In genomic region chr1:6738987-6739386, GRCh38 we compare ENCODE assay signal across 35 cellular contexts.
"Had no signal": no experiment of that assay in that cellular context is flagged by ENCODE, and none has a peak within 500 bp of the region (broad histone marks: within the 10 kb centered on the region; RNA-seq: fewer than 3 reads in every experiment).

No MANE protein-coding gene starts in this region.

- DNase-seq: activated B cell treated with CpG ODN at 0.5 μM for 24 hours; activated CD4-positive, alpha-beta memory T cell treated with anti-CD3 and anti-CD28 coated beads for 36 hours; activated CD4-positive, alpha-beta T cell treated with anti-CD3 and anti-CD28 coated beads for 4 hours; activated CD4-positive, alpha-beta T cell treated with anti-CD3 and anti-CD28 coated beads, Interleukin-2, amount 50 U/mL, for 1 hour; activated CD4-positive, CD25-positive, alpha-beta regulatory T cell treated with anti-CD3 and anti-CD28 coated beads, Interleukin-2, amount 50 U/mL, for 72 hours; activated CD8-positive, alpha-beta memory T cell treated with anti-CD3 and anti-CD28 coated beads, Interleukin-2, amount 50 U/mL, for 4 hours; activated gamma-delta T cell treated with Interleukin-2 at 50 U/mL for 16 hours; activated naive CD4-positive, alpha-beta T cell treated with anti-CD3 and anti-CD28 coated beads for 36 hours; activated naive CD8-positive, alpha-beta T cell treated with anti-CD3 and anti-CD28 coated beads, Interleukin-2, amount 50 U/mL, for 24 hours; activated T-cell treated with anti-CD3 and anti-CD28 coated beads for 4 hours; activated T-cell treated with anti-CD3 and anti-CD28 coated beads, Interleukin-2, amount 50 U/mL, for 4 hours; anterior cingulate cortex; brain microvascular endothelial cell; central memory CD4-positive, alpha-beta T cell; Kasumi-1; NCI-H1105; NCI-H1417 treated with DMSO at 0.1 percent for 48 hours; NCI-H187 treated with DMSO at 0.1 percent for 48 hours; NCI-H2081; NCI-H2171 treated with DMSO at 0.1 percent for 48 hours; NCI-H2227 treated with DMSO at 0.1 percent for 48 hours; NCI-H446; NCI-H510A treated with DMSO at 0.1 percent for 48 hours; NCI-H526 treated with DMSO at 0.1 percent for 48 hours; NCI-H82; SIG-M5; T-cell; T-helper 2 cell; T-helper 9 cell had no signal

- H3K36me3 ChIP-seq: brain microvascular endothelial cell had no signal

- H3K27ac Mint-ChIP-seq: activated B cell treated with CpG ODN at 0.5 μM for 24 hours; activated CD4-positive, alpha-beta memory T cell treated with anti-CD3 and anti-CD28 coated beads for 36 hours; activated naive CD4-positive, alpha-beta T cell treated with anti-CD3 and anti-CD28 coated beads for 36 hours; activated naive CD4-positive, alpha-beta T cell treated with anti-CD3 and anti-CD28 coated beads, Interleukin-2, amount 50 U/mL, for 72 hours; activated naive CD8-positive, alpha-beta T cell treated with anti-CD3 and anti-CD28 coated beads, Interleukin-2, amount 50 U/mL, for 24 hours; activated T-helper 1 cell treated with anti-CD3 and anti-CD28 coated beads, Interleukin-12 subunit alpha, Interleukin-12 subunit beta, Interleukin-2, Interleukin-4 antibody, amounts not matched to agents 30 ng/mL and 10 ng/mL and 1 ng/mL, durations not matched to agents 14 hours and 24 hours and 36 hours; T-cell had no signal

- H3K27me3 ChIP-seq: brain microvascular endothelial cell had no signal

- H3K36me3 Mint-ChIP-seq: activated CD4-positive, alpha-beta memory T cell treated with anti-CD3 and anti-CD28 coated beads for 36 hours; activated naive CD4-positive, alpha-beta T cell treated with anti-CD3 and anti-CD28 coated beads, Interleukin-2, amount 50 U/mL, for 72 hours; T-cell had no signal

- ATAC-seq: activated naive CD4-positive, alpha-beta T cell treated with anti-CD3 and anti-CD28 coated beads, Interleukin-2, amount 50 U/mL, for 72 hours; activated naive CD8-positive, alpha-beta T cell treated with anti-CD3 and anti-CD28 coated beads, Interleukin-2, amount 50 U/mL, for 24 hours; activated T-cell treated with anti-CD3 and anti-CD28 coated beads, Interleukin-2, amount 50 U/mL, for 4 hours; Panc1; SK-N-SH treated with all-trans-retinoic acid at 6 μM for 48 hours; T-cell had no signal

- H3K27me3 Mint-ChIP-seq: activated naive CD8-positive, alpha-beta T cell treated with anti-CD3 and anti-CD28 coated beads, Interleukin-2, amount 50 U/mL, for 24 hours had no signal

- FAIRE-seq: colon had no signal

- H3K4me3 Mint-ChIP-seq: activated B cell treated with CpG ODN at 0.5 μM for 24 hours; activated CD4-positive, alpha-beta memory T cell treated with anti-CD3 and anti-CD28 coated beads for 36 hours; activated naive CD4-positive, alpha-beta T cell treated with anti-CD3 and anti-CD28 coated beads for 36 hours; activated naive CD8-positive, alpha-beta T cell treated with anti-CD3 and anti-CD28 coated beads, Interleukin-2, amount 50 U/mL, for 24 hours; activated T-cell treated with anti-CD3 and anti-CD28 coated beads, Interleukin-2, amount 50 U/mL, for 4 hours; activated T-helper 1 cell treated with anti-CD3 and anti-CD28 coated beads, Interleukin-12 subunit alpha, Interleukin-12 subunit beta, Interleukin-2, Interleukin-4 antibody, amounts not matched to agents 30 ng/mL and 10 ng/mL and 1 ng/mL, durations not matched to agents 14 hours and 24 hours and 36 hours; T-cell had no signal

- H3K27ac ChIP-seq: brain microvascular endothelial cell, VCaP had no signal

- H3K9me3 Mint-ChIP-seq: activated B cell treated with CpG ODN at 0.5 μM for 24 hours; activated CD4-positive, alpha-beta memory T cell treated with anti-CD3 and anti-CD28 coated beads for 36 hours; activated naive CD4-positive, alpha-beta T cell treated with anti-CD3 and anti-CD28 coated beads for 36 hours; activated naive CD4-positive, alpha-beta T cell treated with anti-CD3 and anti-CD28 coated beads, Interleukin-2, amount 50 U/mL, for 72 hours; activated naive CD8-positive, alpha-beta T cell treated with anti-CD3 and anti-CD28 coated beads, Interleukin-2, amount 50 U/mL, for 24 hours; activated T-cell treated with anti-CD3 and anti-CD28 coated beads, Interleukin-2, amount 50 U/mL, for 4 hours; activated T-helper 1 cell treated with anti-CD3 and anti-CD28 coated beads, Interleukin-12 subunit alpha, Interleukin-12 subunit beta, Interleukin-2, Interleukin-4 antibody, amounts not matched to agents 30 ng/mL and 10 ng/mL and 1 ng/mL, durations not matched to agents 14 hours and 24 hours and 36 hours; T-cell had no signal
